In genomic region chr3:120597445-120598049, GRCh38 we compare ENCODE assay signal across 8 cellular contexts. TPM values are rescaled to one million over a fixed set of nuclear protein-coding genes. Genes with fewer than 3 reads are reported as not detected.
DNase-seq lines count a peak whose midpoint lies in the region; ATAC-seq and TF ChIP-seq lines count a peak whose summit lies in the region.

No MANE protein-coding gene starts in this region.

- H2AFZ ChIP-seq in GM23338 (no peak overlapping the region), PC-3 (ENCODE audit: low read length) (no peak overlapping the region)

- H3K9me3 Mint-ChIP-seq in GM23338: peaks cover 3% of the 10 kb centered on the region; the same call in 1 of the 3 replicates

- H3K27ac Mint-ChIP-seq in GM23338: peak overlapping the region; percentile 51

- H3K27me3 ChIP-seq in GM23338 (ENCODE audit: insufficient read depth) (no peaks in the 10 kb centered on the region), PC-3 (ENCODE audit: low read length) (no peaks in the 10 kb centered on the region), right lobe of liver (no peaks in the 10 kb centered on the region)

- POLR2A ChIA-PET in PC-3 (lab: Charles Lee; ENCODE audit: unreplicated experiment): interaction anchor here (0.6 kb wide), 1 partner anchor 25 kb away, joined by 3 read pairs; no protein-coding TSS in a partner anchor

- CTCF ChIA-PET in PC-3 (lab: Charles Lee): interaction anchor here (0.6 kb wide), 1 partner anchor 26 kb away, joined by 3 read pairs; no protein-coding TSS in a partner anchor

- H3K36me3 ChIP-seq in GM23338 (ENCODE audit: insufficient read depth) (peaks cover 22% of the 10 kb centered on the region), PC-3 (ENCODE audit: low read depth, low read length) (peaks cover 34% of the 10 kb centered on the region), right lobe of liver (peaks cover 0 to 37% (median 7%) of the 10 kb centered on the region in 4 donors)

- no peak overlapping the region; the same call in 2 of the 3 replicates for H3K4me3 Mint-ChIP-seq in GM23338

- H4K20me1 ChIP-seq in GM23338 (replicated peaks; ENCODE audit: insufficient read depth) (no peaks in the 10 kb centered on the region), PC-3 (ENCODE audit: low read length) (0 out of 2 replicates have a peak, but pooled peaks cover 4% of the 10 kb centered on the region)

- peak overlapping the region; percentile 82 for H3K4me2 ChIP-seq in GM23338
- peak overlapping the region; percentile 85 for H3K4me2 ChIP-seq in PC-3 (ENCODE audit: low read length)

- ATAC-seq in GM18502 (IDR thresholded peaks at IDR 0.05; ENCODE audit: poor library complexity, unreplicated experiment) (peak; percentile 45), GM23338 (no peak), PC-3 (no peak), right lobe of liver (no peak)

- H3K79me2 ChIP-seq in GM23338 (replicated peaks; ENCODE audit: insufficient read depth): peaks cover 30% of the 10 kb centered on the region
- H3K79me2 ChIP-seq in PC-3 (ENCODE audit: low read length): peaks cover 40% of the 10 kb centered on the region

- no peak for TF ChIP-seq POLR2A in right lobe of liver (IDR thresholded peaks at IDR 0.05)

- no TSS peak for BruUV-seq in PC-3 (replicated peaks; lab: Mats Ljungman, UMichigan)

- peaks cover 7% of the 10 kb centered on the region for H3K27me3 Mint-ChIP-seq in GM23338 (ENCODE audit: insufficient read depth, low read depth, poor library complexity)

- H3K9me3 ChIP-seq in PC-3 (ENCODE audit: low read length): no peaks in the 10 kb centered on the region
- H3K9me3 ChIP-seq in right lobe of liver: no peaks in the 10 kb centered on the region

- H3K4me1 ChIP-seq in GM23338 (ENCODE audit: insufficient read depth): peaks cover 8% of the 10 kb centered on the region
- H3K4me1 ChIP-seq in PC-3 (ENCODE audit: insufficient read depth, low read length): peaks cover 19% of the 10 kb centered on the region
- H3K4me1 ChIP-seq in right lobe of liver: peaks cover 0 to 24% (median 0%) of the 10 kb centered on the region in 4 donors

- H3F3A ChIP-seq in GM23338 (replicated peaks; ENCODE audit: low read depth) (peaks cover 4% of the 10 kb centered on the region), PC-3 (ENCODE audit: low read length, unreplicated experiment) (no peaks in the 10 kb centered on the region)

- TF ChIP-seq CTCF in GM23338 (conservative IDR thresholded peaks at IDR 0.05; ENCODE audit: low read depth in 2 of 2) (no peak), PC-3 (conservative IDR thresholded peaks at IDR 0.05; ENCODE audit: low read depth, low read length) (no peak), right lobe of liver (IDR thresholded peaks at IDR 0.05) (no peak)

- H3K9ac ChIP-seq in PC-3 (ENCODE audit: low read length): no peak overlapping the region; the same call in 1 of the 2 replicates

- DNase-seq in GM23338 (ENCODE audit: low spot score): no peak
- DNase-seq in PC-3: no peak
- DNase-seq in right lobe of liver: no peak
- DNase-seq in DMS114 treated with DMSO at 0.1 percent for 48 hours (lab: John Stamatoyannopoulos, UW; ENCODE audit: unreplicated experiment): no peak
- no peak for DNase-seq in stimulated activated CD4-positive, alpha-beta T cell treated with anti-CD3 and anti-CD28 coated beads, Interleukin-2, amount 100 ng/mL, for 48 hours
- DNase-seq in NCI-H1105 (lab: John Stamatoyannopoulos, UW): no peak
- DNase-seq in anterior cingulate cortex (lab: John Stamatoyannopoulos, UW): no peak

- H3K36me3 Mint-ChIP-seq in GM23338 (ENCODE audit: low read depth): peaks cover 17% of the 10 kb centered on the region

- peak overlapping the region; percentile 82 for H3K4me3 ChIP-seq in GM23338
- peak overlapping the region; percentile 93 for H3K4me3 ChIP-seq in PC-3 (ENCODE audit: low read length)
- H3K4me3 ChIP-seq in right lobe of liver: peak overlapping the region; percentile 81 to 84 (median 81)

- peaks cover 8% of the 10 kb centered on the region for H3K4me1 Mint-ChIP-seq in GM23338

- 9% methylated on average over 1 of the region's 1 CpG for WGBS in right lobe of liver (ENCODE audit: insufficient coverage, low coverage, low lambda C conversion rate, missing lambda C conversion rate)

- intact Hi-C loops in PC-3 (cut with micrococcal nuclease) (loop anchor here (2.0 kb wide), 1 partner anchor 37 kb away; no protein-coding TSS in a partner anchor), right lobe of liver (cut with DNase I) (no loop called here)

- H3K27ac ChIP-seq in GM23338 (ENCODE audit: low read depth): no peak overlapping the region
- no peak overlapping the region for H3K27ac ChIP-seq in PC-3 (ENCODE audit: low read length)
- H3K27ac ChIP-seq in right lobe of liver: peak overlapping the region in 1 of 3 donors; percentile 11

- H3K9me2 ChIP-seq in GM23338 (ENCODE audit: insufficient read depth) (no peaks in the 10 kb centered on the region), PC-3 (replicated peaks; ENCODE audit: low read length) (no peaks in the 10 kb centered on the region)

TF ChIP-seq in GM23338, 12 proteins besides CTCF, POLR2A, EP300 and RAD21 (continues in another document):
- no peak for TF ChIP-seq ETS1 (IDR thresholded peaks at IDR 0.05)
- TF ChIP-seq ZNF114 (CRISPR knock-in tag; IDR thresholded peaks at IDR 0.05): no peak
- TF ChIP-seq EZH2 (IDR thresholded peaks at IDR 0.05; ENCODE audit: low read depth, unreplicated experiment): no peak
- TF ChIP-seq EZH2phosphoT487 (IDR thresholded peaks at IDR 0.05; ENCODE audit: unreplicated experiment): no peak
- no peak for TF ChIP-seq CREB1 (CRISPR knock-in tag; IDR thresholded peaks at IDR 0.05; ENCODE audit: low read depth)
- no peak for TF ChIP-seq POLR2AphosphoS5 (IDR thresholded peaks at IDR 0.05; ENCODE audit: low read depth)
- TF ChIP-seq ZNF331 (CRISPR knock-in tag; IDR thresholded peaks at IDR 0.05; ENCODE audit: low read depth): no peak
- TF ChIP-seq REST (IDR thresholded peaks at IDR 0.05; ENCODE audit: unreplicated experiment): no peak

RNA-seq across cellular contexts. Expression of gene NDUFB4, which starts 1.4 kb away (rescaled TPM):
- 149 and 199 TPM in 2 replicates for total RNA-seq in GM23338 (2014; rRNA removed; shearing (Covaris generic))
- polyA plus RNA-seq in GM23338 (2016; fragmentation: Nextera tagmentation; extraction: Ambion mirVana): 716 and 796 TPM in 2 replicates
- total RNA-seq in PC-3 (2014; rRNA removed) (239 and 283 TPM in 2 replicates), right lobe of liver (10 to 100 TPM; 69.3 to 98.9 (median 77.5) TPM)
